ENCODE assay signal across 8 cellular contexts in the genomic region with DNA sequence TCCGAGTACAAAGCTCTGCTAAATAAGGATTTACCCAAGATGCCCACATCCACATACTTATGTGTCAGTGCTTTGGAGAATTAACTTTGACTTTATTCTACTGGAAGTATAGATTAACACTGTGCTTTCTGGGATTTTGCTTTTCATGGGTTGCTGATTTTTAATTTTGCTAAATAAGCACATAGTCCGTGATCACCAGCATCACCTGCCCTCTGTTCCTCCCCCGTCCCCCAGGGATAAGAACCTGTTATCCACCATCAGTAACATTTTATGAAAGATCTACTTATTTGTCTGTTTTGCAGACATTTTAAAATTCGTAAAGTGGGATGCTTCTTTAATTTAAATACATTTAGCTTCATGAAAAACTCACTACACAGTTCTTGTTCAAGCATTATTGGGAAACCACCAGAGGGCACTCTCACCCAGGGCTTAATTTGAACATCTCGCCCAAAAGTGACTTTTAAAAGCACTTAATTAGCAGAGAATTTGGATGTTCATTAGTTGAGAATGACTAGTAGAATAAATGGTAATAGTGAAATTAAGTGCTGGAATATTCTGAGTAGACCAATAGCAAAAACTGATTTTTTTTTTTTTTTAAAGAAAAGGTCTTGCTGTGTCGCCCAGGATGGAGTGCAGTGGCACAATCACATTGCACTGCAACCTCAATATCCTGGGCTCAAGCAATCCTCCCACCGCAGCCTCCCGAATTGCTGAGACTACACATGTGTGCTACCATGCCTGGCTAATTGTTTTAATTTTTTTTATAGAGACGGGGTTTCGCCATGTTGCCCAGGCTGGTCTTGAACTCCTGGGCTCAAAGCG. TPM values are rescaled to one million over a fixed set of nuclear protein-coding genes. Genes with fewer than 3 reads are reported as not detected.
DNase-seq lines count a peak whose midpoint lies in the region; ATAC-seq and TF ChIP-seq lines count a peak whose summit lies in the region.

No MANE protein-coding gene starts in this region.

- H3K36me3 Mint-ChIP-seq in endodermal cell (ENCODE audit: low read depth) (peaks cover 26% of the 10 kb centered on the region), neural progenitor cell (peaks cover 5% of the 10 kb centered on the region)

- H4K20me1 ChIP-seq in neural progenitor cell (ENCODE audit: low read depth): peaks cover 8% of the 10 kb centered on the region

- H3K27me3 ChIP-seq in endodermal cell (ENCODE audit: control insufficient read depth, insufficient read depth, low read length, poor library complexity, severe bottlenecking) (no peaks in the 10 kb centered on the region), neural progenitor cell (no peaks in the 10 kb centered on the region), upper lobe of left lung (no peaks in the 10 kb centered on the region)

- H3K9ac ChIP-seq in endodermal cell (ENCODE audit: extremely low read depth, low read length, poor library complexity, severe bottlenecking): no peak overlapping the region
- no peak overlapping the region for H3K9ac ChIP-seq in neural progenitor cell

- TF ChIP-seq POLR2A in upper lobe of left lung (IDR thresholded peaks at IDR 0.05): no peak

- no peaks in the 10 kb centered on the region for H3K27me3 Mint-ChIP-seq in endodermal cell (ENCODE audit: insufficient read depth)
- H3K27me3 Mint-ChIP-seq in neural progenitor cell (ENCODE audit: insufficient read depth, low read depth): no peaks in the 10 kb centered on the region

- H3K36me3 ChIP-seq in endodermal cell (ENCODE audit: control insufficient read depth, insufficient read depth, low read length) (peaks cover 43% of the 10 kb centered on the region), neural progenitor cell (peaks cover 22% of the 10 kb centered on the region), upper lobe of left lung (peaks cover 0 to 4% (median 0%) of the 10 kb centered on the region in 4 donors)

- no peaks in the 10 kb centered on the region for H3K4me1 ChIP-seq in endodermal cell (ENCODE audit: control insufficient read depth, insufficient read depth, low read length)
- no peaks in the 10 kb centered on the region for H3K4me1 ChIP-seq in neural progenitor cell
- H3K4me1 ChIP-seq in upper lobe of left lung: no peaks in the 10 kb centered on the region

- no peak for ATAC-seq in upper lobe of left lung (ENCODE audit: low FRiP score in 2 of 2)

- H3K9me3 Mint-ChIP-seq in endodermal cell (no peaks in the 10 kb centered on the region), neural progenitor cell (no peaks in the 10 kb centered on the region)

- no peaks in the 10 kb centered on the region for H3K79me2 ChIP-seq in neural progenitor cell (ENCODE audit: low read depth)

- H3K4me3 Mint-ChIP-seq in endodermal cell (no peak overlapping the region), neural progenitor cell (no peak overlapping the region)

- H3K27ac ChIP-seq in endodermal cell (ENCODE audit: low read depth, low read length) (no peak overlapping the region), neural progenitor cell (no peak overlapping the region), upper lobe of left lung (no peak overlapping the region)

- H2AFZ ChIP-seq in neural progenitor cell (replicated peaks): no peak overlapping the region

- no peak overlapping the region for H3K4me2 ChIP-seq in neural progenitor cell

- TF ChIP-seq CTCF in endodermal cell (conservative IDR thresholded peaks at IDR 0.05): peak; percentile 96
- peak; percentile 94 for TF ChIP-seq CTCF in neural progenitor cell (IDR thresholded peaks at IDR 0.05)
- TF ChIP-seq CTCF in upper lobe of left lung (IDR thresholded peaks at IDR 0.05): peak; percentile 38 to 72 (median 60)

- H3K4me1 Mint-ChIP-seq in endodermal cell (no peaks in the 10 kb centered on the region), neural progenitor cell (no peaks in the 10 kb centered on the region)

- H3K4me3 ChIP-seq in endodermal cell (ENCODE audit: low read length) (no peak overlapping the region), neural progenitor cell (no peak overlapping the region), upper lobe of left lung (no peak overlapping the region)

- peaks cover 26% of the 10 kb centered on the region for H3F3A ChIP-seq in neural progenitor cell (ENCODE audit: low read depth)

- 84% methylated on average over 6 to 11 of the region's 11 CpGs for WGBS in endodermal cell (ENCODE audit: insufficient coverage in 1 of 2, insufficient read length in 1 of 2), 2 experiments
- WGBS in upper lobe of left lung, 2 donors: 71 to 73% methylated on average over 11 of the region's 11 CpGs

- TF ChIP-seq EP300 in upper lobe of left lung (IDR thresholded peaks at IDR 0.05): no peak

- H3K27ac Mint-ChIP-seq in endodermal cell (no peak overlapping the region), neural progenitor cell (no peak overlapping the region)

- no peaks in the 10 kb centered on the region for H3K9me3 ChIP-seq in endodermal cell (ENCODE audit: control insufficient read depth, low read length)
- H3K9me3 ChIP-seq in neural progenitor cell (ENCODE audit: low read depth): no peaks in the 10 kb centered on the region
- no peaks in the 10 kb centered on the region for H3K9me3 ChIP-seq in upper lobe of left lung

- DNase-seq in SIG-M5 treated with dmso at 0.1 percent for 504 hours (lab: John Stamatoyannopoulos, UW; ENCODE audit: unreplicated experiment) (peak; percentile 39), SIG-M5 (lab: John Stamatoyannopoulos, UW) (no peak), NCI-H345 (lab: John Stamatoyannopoulos, UW) (peak; percentile 19), endodermal cell (peak; percentile 86), neural progenitor cell (ENCODE audit: low spot score) (peak; percentile 56), upper lobe of left lung (peak in 1 of 2 donors; percentile 31), SHP77 treated with DMSO at 0.1 percent for 48 hours (lab: John Stamatoyannopoulos, UW) (no peak)
- peak; percentile 51 to 64 for DNase-seq in activated CD4-positive, alpha-beta T cell treated with anti-CD3 and anti-CD28 coated beads, Interleukin-2, amount 50 U/mL, for 48 hours

RNA-seq across cellular contexts. Expression of gene MRPL42, which starts 35.7 kb away (rescaled TPM):
- total RNA-seq in endodermal cell (100 to 1,000 TPM in 1 of 2 donors, 10 to 100 TPM in 1; 91.1 to 131 TPM), neural progenitor cell (ENCODE audit: low replicate concordance) (157 and 287 TPM in 2 replicates), upper lobe of left lung (10 to 100 TPM; 15.5 to 63.8 (median 36.7) TPM)
- 140 TPM for polyA plus RNA-seq in endodermal cell (2013, experiment 1 of 2)
- polyA plus RNA-seq in endodermal cell (2013, experiment 2 of 2): 125 TPM

Comparison
In these comparisons a context has a peak if more than half of its experiments do, and no peak if none do; other contexts are left out.
1. DNase-seq: peak in SIG-M5 treated with dmso at 0.1 percent for 504 hours (single experiment), NCI-H345 (single experiment), activated CD4-positive, alpha-beta T cell treated with anti-CD3 and anti-CD28 coated beads, Interleukin-2, amount 50 U/mL, for 48 hours (2 of 2), endodermal cell (single experiment) and neural progenitor cell (single experiment); none in SIG-M5 (single experiment) and SHP77 treated with DMSO at 0.1 percent for 48 hours (single experiment).
2. Peak in every context shown above with its lines, with median percentiles within 50 percentile points of each other: CTCF ChIP-seq.